Comparison of ENCODE assay signal across 15 cellular contexts in genomic region chr5:113267361-113267900, GRCh38.
A peak's percentile ranks its signal among the peaks of the same experiment; 100 is the strongest.
DNase-seq lines count a peak whose midpoint lies in the region; ATAC-seq, FAIRE-seq and TF ChIP-seq lines count a peak whose summit lies in the region.
"Had no signal": no experiment of that assay in that cellular context is flagged by ENCODE, and none has a peak within 500 bp of the region (broad histone marks: within the 10 kb centered on the region; RNA-seq: fewer than 3 reads in every experiment).

No MANE protein-coding gene starts in this region.

- H3K4me2 ChIP-seq in PC-9, result peak overlapping the region; percentile 49
- H3K4me2 ChIP-seq in mammary epithelial cell (ENCODE audit: insufficient read depth, low read depth, low read length), result peak overlapping the region; percentile 71

- peak overlapping the region; percentile 53; the same call in 1 of the 2 replicates for H3K27ac ChIP-seq in PC-9
- peak overlapping the region; percentile 96 for H3K27ac ChIP-seq in mammary epithelial cell (ENCODE audit: insufficient read depth, low read depth, low read length)
- H3K27ac ChIP-seq in esophagus squamous epithelium, result peak overlapping the region; percentile 50 to 67 (median 52)
- H3K27ac ChIP-seq in subcutaneous abdominal adipose tissue (ENCODE audit: low read depth, low read length), result peak overlapping the region; percentile 69
- H3K27ac ChIP-seq in pancreas, result no peak overlapping the region
- H3K27ac ChIP-seq: C4-2B had no signal

- DNase-seq in PC-9 (no peak), mammary epithelial cell (peak; percentile 48), esophagus squamous epithelium (lab: John Stamatoyannopoulos, UW) (no peak), pancreas (no peak), NCI-H2081 treated with DMSO at 0.1 percent for 48 hours (lab: John Stamatoyannopoulos, UW) (no peak), inferior parietal cortex (ENCODE audit: extremely low spot score) (no peak)
- DNase-seq: ACHN, DND-41, H9, NCI-H1694 treated with DMSO at 0.1 percent for 48 hours, NCI-H2107, NCI-H510A treated with DMSO at 0.1 percent for 48 hours had no signal

- ATAC-seq in pancreas, result no peak

- H3K4me1 ChIP-seq in PC-9 (replicated peaks; ENCODE audit: insufficient read depth) (peaks cover 25% of the 10 kb centered on the region), mammary epithelial cell (ENCODE audit: insufficient read depth, low read length) (peaks cover 71% of the 10 kb centered on the region), esophagus squamous epithelium (peaks cover 6 to 57% (median 32%) of the 10 kb centered on the region in 3 donors), subcutaneous abdominal adipose tissue (ENCODE audit: control insufficient read depth in 5 of 5, insufficient read depth in 5 of 5, low read length in 5 of 5) (peaks cover 0 to 26% (median 15%) of the 10 kb centered on the region in 5 donors), pancreas (no peaks in the 10 kb centered on the region)

- H3K4me3 ChIP-seq in PC-9 (no peak overlapping the region), mammary epithelial cell (replicated peaks in 1 of 3; ENCODE audit: insufficient read depth in 1 of 3, low read depth in 2 of 3, low read length in 3 of 3) (no peak overlapping the region), esophagus squamous epithelium (no peak overlapping the region), subcutaneous abdominal adipose tissue (ENCODE audit: low read depth in 1 of 5, low read length in 5 of 5) (no peak overlapping the region), pancreas (no peak overlapping the region)

- POLR2A ChIA-PET in PC-9 (lab: Charles Lee; ENCODE audit: unreplicated experiment), result no interaction called here

- no peaks in the 10 kb centered on the region for H3K9me3 ChIP-seq in PC-9 (ENCODE audit: insufficient read depth, low read depth)
- no peaks in the 10 kb centered on the region for H3K9me3 ChIP-seq in mammary epithelial cell (replicated peaks; ENCODE audit: insufficient read depth, low read length)
- no peaks in the 10 kb centered on the region for H3K9me3 ChIP-seq in esophagus squamous epithelium
- no peaks in the 10 kb centered on the region for H3K9me3 ChIP-seq in subcutaneous abdominal adipose tissue (ENCODE audit: control insufficient read depth in 5 of 5, low read length in 5 of 5)
- no peaks in the 10 kb centered on the region for H3K9me3 ChIP-seq in pancreas

- no peak overlapping the region for H2AFZ ChIP-seq in PC-9
- no peak overlapping the region for H2AFZ ChIP-seq in mammary epithelial cell (ENCODE audit: low read depth, low read length)

- H3K27me3 ChIP-seq in PC-9 (ENCODE audit: insufficient read depth, low read depth), result no peaks in the 10 kb centered on the region
- H3K27me3 ChIP-seq in mammary epithelial cell (ENCODE audit: insufficient read depth, low read length), result no peaks in the 10 kb centered on the region
- no peaks in the 10 kb centered on the region for H3K27me3 ChIP-seq in esophagus squamous epithelium
- H3K27me3 ChIP-seq in subcutaneous abdominal adipose tissue (ENCODE audit: control insufficient read depth in 5 of 5, insufficient read depth in 4 of 5, low read length in 5 of 5), result no peaks in the 10 kb centered on the region
- H3K27me3 ChIP-seq in pancreas, result no peaks in the 10 kb centered on the region

- peak overlapping the region; percentile 65 for H3K9ac ChIP-seq in mammary epithelial cell (ENCODE audit: insufficient read depth, low read length)
- H3K9ac ChIP-seq in subcutaneous abdominal adipose tissue (ENCODE audit: low read length in 5 of 5), result no peak overlapping the region

- no peak for FAIRE-seq in pancreas (lab: Jason Lieb, UNC)
- FAIRE-seq: G401.6 had no signal

- no peaks in the 10 kb centered on the region for H4K20me1 ChIP-seq in PC-9 (ENCODE audit: insufficient read depth)
- H4K20me1 ChIP-seq in mammary epithelial cell (ENCODE audit: insufficient read depth, low read length), result no peaks in the 10 kb centered on the region

- no peaks in the 10 kb centered on the region for H3F3A ChIP-seq in PC-9 (ENCODE audit: insufficient read depth, low read depth)

- CTCF ChIA-PET in PC-9 (lab: Charles Lee), result no interaction called here
- CTCF ChIA-PET in mammary epithelial cell (lab: Charles Lee; ENCODE audit: low non-redundant PET), result no interaction called here

- H3K36me3 ChIP-seq in PC-9 (ENCODE audit: low read depth) (no peaks in the 10 kb centered on the region), mammary epithelial cell (ENCODE audit: insufficient read depth, low read length) (no peaks in the 10 kb centered on the region), esophagus squamous epithelium (no peaks in the 10 kb centered on the region), subcutaneous abdominal adipose tissue (ENCODE audit: control insufficient read depth in 5 of 5, insufficient read depth in 5 of 5, low read length in 5 of 5) (no peaks in the 10 kb centered on the region), pancreas (no peaks in the 10 kb centered on the region)

- in situ Hi-C loops in mammary epithelial cell (cut with MboI; ENCODE audit: low sequenced_read_pairs in 2 of 2), result no loop called here

- intact Hi-C loops in PC-9 (cut with micrococcal nuclease; ENCODE audit: unreplicated experiment), result no loop called here
- intact Hi-C loops in mammary epithelial cell (cut with micrococcal nuclease), result loop anchor here (1.0 kb wide), 1 partner anchor 27 kb away; no protein-coding TSS in a partner anchor
- intact Hi-C loops in esophagus squamous epithelium (cut with DNase I), result no loop called here
- intact Hi-C loops in pancreas (cut with DNase I), result no loop called here

- H3K79me2 ChIP-seq in PC-9 (ENCODE audit: low read depth), result no peaks in the 10 kb centered on the region
- H3K79me2 ChIP-seq in mammary epithelial cell (ENCODE audit: insufficient read depth, low read length), result peaks cover 91% of the 10 kb centered on the region

- 36% methylated on average over 6 of the region's 6 CpGs for WGBS in mammary epithelial cell (ENCODE audit: low coverage, missing lambda C conversion rate)
- WGBS in esophagus squamous epithelium, 2 donors, result 54 to 58% methylated on average over 6 of the region's 6 CpGs
- WGBS in pancreas, 2 donors, result 73 to 83% methylated on average over 6 of the region's 6 CpGs

- BruUV-seq in PC-9 (replicated peaks; lab: Mats Ljungman, UMichigan) (no TSS peak), mammary epithelial cell (replicated peaks; lab: Mats Ljungman, UMichigan) (TSS peak; percentile 85)

- no peak for TF ChIP-seq POLR2A in esophagus squamous epithelium (IDR thresholded peaks at IDR 0.05)

- TF ChIP-seq CTCF in PC-9 (conservative IDR thresholded peaks at IDR 0.05) (no peak), mammary epithelial cell (conservative IDR thresholded peaks at IDR 0.05 in 1 of 2, IDR thresholded peaks at IDR 0.05 in 1 of 2; ENCODE audit: extremely low read depth in 1 of 2, insufficient read depth in 1 of 2, low read depth in 1 of 2, low read length in 2 of 2) (peak in 1 of 2 donors; percentile 6), esophagus squamous epithelium (IDR thresholded peaks at IDR 0.05) (no peak), pancreas (IDR thresholded peaks at IDR 0.05) (no peak)

- no peaks in the 10 kb centered on the region for H3K9me2 ChIP-seq in PC-9 (ENCODE audit: insufficient read depth)

- dilution Hi-C loops in mammary epithelial cell (cut with HindIII; ENCODE audit: low sequenced_read_pairs), result no loop called here

Comparison
In these comparisons a context has a peak if more than half of its experiments do, and no peak if none do; other contexts are left out.
1. H3K27ac ChIP-seq: peak in PC-9 (single experiment), mammary epithelial cell (single experiment), esophagus squamous epithelium (4 of 4) and subcutaneous abdominal adipose tissue (single experiment); none in pancreas (0 of 4).